Comparison of ENCODE assay signal across 1 cellular context in genomic region chr18:78779996-78780718, GRCh38.
TF ChIP-seq lines count a peak whose summit lies in the region.

No MANE protein-coding gene starts in this region.

TF ChIP-seq in H1, 55 proteins besides CTCF, POLR2A, EP300 and RAD21:
- TF ChIP-seq E2F6 (IDR thresholded peaks at IDR 0.05) = no peak
- TF ChIP-seq TBP (IDR thresholded peaks at IDR 0.05; ENCODE audit: low read depth, low read length) = no peak
- no peak for TF ChIP-seq EGR1 (IDR thresholded peaks at IDR 0.05; ENCODE audit: borderline replicate concordance, low read depth, low read length)
- no peak for TF ChIP-seq CREB1 (IDR thresholded peaks at IDR 0.05)
- no peak for TF ChIP-seq CHD7 (IDR thresholded peaks at IDR 0.05; ENCODE audit: insufficient replicate concordance, low read length)
- TF ChIP-seq CEBPB (IDR thresholded peaks at IDR 0.05; ENCODE audit: low read depth, low read length) = no peak
- TF ChIP-seq BCL11A (IDR thresholded peaks at IDR 0.05; ENCODE audit: low read depth in 2 of 2, low read length in 2 of 2) = no peak
- TF ChIP-seq HDAC2 (IDR thresholded peaks at IDR 0.05; ENCODE audit: borderline replicate concordance in 1 of 2, low read depth in 2 of 2, low read length in 2 of 2) = no peak
- no peak for TF ChIP-seq TEAD4 (IDR thresholded peaks at IDR 0.05; ENCODE audit: low read depth, low read length)
- no peak for TF ChIP-seq CHD1 (IDR thresholded peaks at IDR 0.05; ENCODE audit: low read depth, low read length)
- no peak for TF ChIP-seq SIRT6 (IDR thresholded peaks at IDR 0.05; ENCODE audit: low read length)
- no peak for TF ChIP-seq SRF (IDR thresholded peaks at IDR 0.05; ENCODE audit: low read depth, low read length)
- TF ChIP-seq SIN3A (conservative IDR thresholded peaks at IDR 0.05 in 1 of 2, IDR thresholded peaks at IDR 0.05 in 1 of 2; ENCODE audit: low read depth in 1 of 2, low read length in 2 of 2) = no peak
- TF ChIP-seq RBBP5 (IDR thresholded peaks at IDR 0.05; ENCODE audit: borderline replicate concordance, low read depth, low read length) = no peak
- no peak for TF ChIP-seq NRF1 (IDR thresholded peaks at IDR 0.05; ENCODE audit: low read depth, low read length)
- TF ChIP-seq CBX8 (IDR thresholded peaks at IDR 0.05; ENCODE audit: borderline replicate concordance, low read depth, low read length) = no peak
- no peak for TF ChIP-seq SAP30 (IDR thresholded peaks at IDR 0.05; ENCODE audit: insufficient read depth, insufficient replicate concordance, low read length)
